In genomic region chr17:77963441-77963840, GRCh38 we compare ENCODE assay signal across 1 cellular context.
TF ChIP-seq lines count a peak whose summit lies in the region.

No MANE protein-coding gene starts in this region.

TF ChIP-seq in HEK293, 187 proteins besides CTCF, POLR2A, EP300 and RAD21 (continued from another document):
- peak; percentile 19; the same call in 1 of the 2 replicates for TF ChIP-seq ZSCAN30 (tag by site-specific recombination; IDR thresholded peaks at IDR 0.05)
- no peak for TF ChIP-seq ZNF292 (tag by site-specific recombination; IDR thresholded peaks at IDR 0.05; ENCODE audit: borderline replicate concordance, low read depth)
- 0 out of 2 replicates have a peak, but pooled peaks have one; percentile 5 for TF ChIP-seq PRDM1 (tag by site-specific recombination; IDR thresholded peaks at IDR 0.05)
